1 cellular context compared by ENCODE assay signal in genomic region chr1:31760422-31760900, GRCh38.
TF ChIP-seq lines count a peak whose summit lies in the region.

No MANE protein-coding gene starts in this region.

TF ChIP-seq in GM12878, 131 proteins besides CTCF, POLR2A, EP300 and RAD21 (continued from another document):
- TF ChIP-seq ZBTB11 (CRISPR knock-in tag; IDR thresholded peaks at IDR 0.05), result no peak
- TF ChIP-seq PKNOX1 (IDR thresholded peaks at IDR 0.05), result peak; percentile 66
- peak; percentile 55 for TF ChIP-seq PBX3 (IDR thresholded peaks at IDR 0.05; ENCODE audit: insufficient replicate concordance, low read depth, low read length)
- TF ChIP-seq NR2F1 (conservative IDR thresholded peaks at IDR 0.05), result no peak
TF ChIP-seq in GM12878: peak in this region for 2.
